24 cellular contexts compared by ENCODE assay signal in the genomic region with DNA sequence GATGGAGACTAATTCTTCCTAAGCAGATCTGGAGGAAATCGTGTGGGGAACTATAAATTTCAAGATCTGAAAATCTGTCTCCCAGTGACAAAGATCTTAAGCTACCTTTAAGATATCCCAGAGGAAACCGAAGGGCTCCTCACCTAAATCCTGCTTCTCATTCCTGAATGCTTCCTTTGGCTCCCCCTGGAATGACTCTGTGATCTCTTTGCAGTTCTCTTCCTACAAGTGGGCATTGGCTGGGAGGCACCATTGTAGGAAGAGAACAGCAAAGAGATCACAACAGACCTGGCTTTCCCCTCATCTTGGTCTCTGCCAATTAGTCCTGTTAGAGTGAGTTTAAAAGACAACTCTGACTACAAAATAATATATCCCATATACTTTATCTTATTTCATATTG.
"Had no signal": no experiment of that assay in that cellular context is flagged by ENCODE, and none has a peak within 500 bp of the region (broad histone marks: within the 10 kb centered on the region; RNA-seq: fewer than 3 reads in every experiment).

No MANE protein-coding gene starts in this region.

- H3K4me1 Mint-ChIP-seq: memory B cell; naive thymus-derived CD4-positive, alpha-beta T cell; nephron; stimulated activated memory B cell treated with anti-CD40 and anti-IgM and Interleukin-4, amounts not matched to agents 10 μg/mL and 1 μg/mL and 100 μg/mL, for 72 hours had no signal

- H3K27me3 ChIP-seq: right atrium auricular region, spleen, tibial nerve, upper lobe of right lung, uterus had no signal

- H3K9me3 ChIP-seq: prostate gland, right atrium auricular region, spleen, thoracic aorta, tibial nerve, upper lobe of right lung, uterus had no signal

- ATAC-seq: effector memory CD8-positive, alpha-beta T cell; left ventricle myocardium superior; naive thymus-derived CD4-positive, alpha-beta T cell; stimulated activated memory B cell treated with anti-CD40 and anti-IgM and Interleukin-4, amounts not matched to agents 10 μg/mL and 1 μg/mL and 100 μg/mL, for 72 hours; stimulated activated naive CD8-positive, alpha-beta T cell treated with anti-CD3 and anti-CD28 coated beads, Interleukin-15, Interleukin-2, amounts not matched to agents 100 U/mL and 50 U/mL, for 24 hours; upper lobe of right lung had no signal

- H3K4me3 Mint-ChIP-seq: effector memory CD8-positive, alpha-beta T cell; memory B cell; naive thymus-derived CD4-positive, alpha-beta T cell; nephron; stimulated activated memory B cell treated with anti-CD40 and anti-IgM and Interleukin-4, amounts not matched to agents 10 μg/mL and 1 μg/mL and 100 μg/mL, for 72 hours had no signal

- H3K27ac ChIP-seq: prostate gland, right atrium auricular region, skin epidermis, spleen, thoracic aorta, tibial nerve, upper lobe of right lung, uterus had no signal

- FAIRE-seq: keratinocyte had no signal

- H3K9me3 Mint-ChIP-seq: nephron; stimulated activated memory B cell treated with anti-CD40 and anti-IgM and Interleukin-4, amounts not matched to agents 10 μg/mL and 1 μg/mL and 100 μg/mL, for 72 hours had no signal

- H3K36me3 ChIP-seq: prostate gland, right atrium auricular region, spleen, thoracic aorta, tibial nerve, upper lobe of right lung had no signal

- H3K27ac Mint-ChIP-seq: effector memory CD8-positive, alpha-beta T cell; memory B cell; naive thymus-derived CD4-positive, alpha-beta T cell; nephron; stimulated activated memory B cell treated with anti-CD40 and anti-IgM and Interleukin-4, amounts not matched to agents 10 μg/mL and 1 μg/mL and 100 μg/mL, for 72 hours had no signal

- DNase-seq: cerebellar nuclear complex; cortex of kidney; effector memory CD8-positive, alpha-beta T cell; hypothalamus; left ventricle myocardium superior; midbrain; naive thymus-derived CD4-positive, alpha-beta T cell; nucleus accumbens; spleen; stimulated activated CD4-positive, alpha-beta T cell treated with anti-CD3 and anti-CD28 coated beads, Interleukin-4, amount 100 ng/mL, for 4 hours; stimulated activated naive CD8-positive, alpha-beta T cell treated with anti-CD3 and anti-CD28 coated beads, Interleukin-15, Interleukin-2, amounts not matched to agents 100 U/mL and 50 U/mL, for 24 hours; substantia nigra; upper lobe of right lung; uterus had no signal

- H3K36me3 Mint-ChIP-seq: memory B cell; naive thymus-derived CD4-positive, alpha-beta T cell; stimulated activated memory B cell treated with anti-CD40 and anti-IgM and Interleukin-4, amounts not matched to agents 10 μg/mL and 1 μg/mL and 100 μg/mL, for 72 hours had no signal

- H3K4me1 ChIP-seq: prostate gland, right atrium auricular region, spleen, tibial nerve, upper lobe of right lung, uterus had no signal

- H3K27me3 Mint-ChIP-seq: effector memory CD8-positive, alpha-beta T cell; memory B cell; stimulated activated memory B cell treated with anti-CD40 and anti-IgM and Interleukin-4, amounts not matched to agents 10 μg/mL and 1 μg/mL and 100 μg/mL, for 72 hours had no signal

- H3K4me3 ChIP-seq: lung, prostate gland, right atrium auricular region, skin epidermis, spleen, thoracic aorta, tibial nerve, upper lobe of right lung, uterus had no signal
